Comparison of ENCODE assay signal across 8 cellular contexts in genomic region chr2:44167908-44168683, GRCh38. TPM values are rescaled to one million over a fixed set of nuclear protein-coding genes. Genes with fewer than 3 reads are reported as not detected.
DNase-seq lines count a peak whose midpoint lies in the region; ATAC-seq and TF ChIP-seq lines count a peak whose summit lies in the region.

No MANE protein-coding gene starts in this region.

- peak; percentile 88 for ATAC-seq in lung (ENCODE audit: insufficient read depth, low FRiP score)

- peaks cover 0 to 4% of the 10 kb centered on the region in 2 donors for H3K4me1 ChIP-seq in lung (ENCODE audit: control insufficient read depth in 2 of 2, insufficient read depth in 2 of 2, low read length in 2 of 2)

- peaks cover 0 to 2% of the 10 kb centered on the region in 2 donors for H3K9me3 ChIP-seq in lung (ENCODE audit: control insufficient read depth in 2 of 2, insufficient read depth in 1 of 2, low read length in 1 of 2)

- H3K36me3 ChIP-seq in lung (ENCODE audit: control insufficient read depth in 2 of 2, insufficient read depth in 2 of 2, low read length in 2 of 2): no peaks in the 10 kb centered on the region

- DNase-seq in CMK (ENCODE audit: low read depth) (peak; percentile 99), GM20000 (ENCODE audit: low spot score) (peak; percentile 99), HS-5 (ENCODE audit: low read depth) (peak; percentile 99), NK-92 (lab: John Stamatoyannopoulos, UW; ENCODE audit: unreplicated experiment) (peak; percentile 98), lung (ENCODE audit: low spot score) (peak; percentile 100)
- peak; percentile 92 to 97 for DNase-seq in activated CD8-positive, alpha-beta memory T cell treated with anti-CD3 and anti-CD28 coated beads for 4 hours (ENCODE audit: low read depth in 2 of 2)
- peak; percentile 100 for DNase-seq in effector CD8-positive, alpha-beta T cell (lab: John Stamatoyannopoulos, UW)
- DNase-seq in stimulated activated CD4-positive, alpha-beta T cell treated with anti-CD3 and anti-CD28 coated beads, TNF-alpha, amount 100 ng/mL, for 24 hours (ENCODE audit: low read depth in 3 of 3): peak; percentile 94 to 99 (median 96)

- H3K27ac ChIP-seq in lung (ENCODE audit: low read depth in 1 of 2, low read length in 1 of 2): peak overlapping the region; percentile 93 to 97

- 0 to 1% methylated on average over 46 of the region's 46 CpGs for WGBS in lung, 2 donors

- no peaks in the 10 kb centered on the region for H3K27me3 ChIP-seq in lung (ENCODE audit: control insufficient read depth, insufficient read depth)

- no peak for TF ChIP-seq CTCF in GM20000 (IDR thresholded peaks at IDR 0.05; ENCODE audit: extremely low read depth, missing control alignments)
- TF ChIP-seq CTCF in lung (IDR thresholded peaks at IDR 0.05; ENCODE audit: control extremely low read depth, extremely low read depth): no peak

- peak overlapping the region; percentile 27 for H3K4me3 ChIP-seq in lung

RNA-seq across cellular contexts. Expression of gene PPM1B, which starts 0.6 kb away (rescaled TPM):
- total RNA-seq in lung: 10 to 100 TPM; 35.7 to 66.2 TPM
- 10 to 100 TPM; 18.2 to 23.5 TPM for polyA plus RNA-seq in lung

Comparison
In these comparisons a context has a peak if more than half of its experiments do, and no peak if none do; other contexts are left out.
1. Peak in every context shown above with its lines: DNase-seq, ATAC-seq, H3K4me3 ChIP-seq and H3K27ac ChIP-seq.